In genomic region chr1:234976880-234977680, GRCh38 we compare ENCODE assay signal across 9 cellular contexts.
DNase-seq lines count a peak whose midpoint lies in the region; ATAC-seq and TF ChIP-seq lines count a peak whose summit lies in the region.
"Had no signal": no experiment of that assay in that cellular context is flagged by ENCODE, and none has a peak within 500 bp of the region (broad histone marks: within the 10 kb centered on the region; RNA-seq: fewer than 3 reads in every experiment).

No MANE protein-coding gene starts in this region.

- ATAC-seq in GM21390 (IDR thresholded peaks at IDR 0.05; ENCODE audit: unreplicated experiment) (no peak), GM19455 (IDR thresholded peaks at IDR 0.05; ENCODE audit: unreplicated experiment) (no peak)

- H3K4me1 Mint-ChIP-seq in T-helper 2 cell treated with Interferon-gamma antibody and Interleukin-4, amounts not matched to agents 5 μg/mL and 100 μg/mL, for 36 hours (ENCODE audit: low read depth) = peaks cover 84% of the 10 kb centered on the region

- no peaks in the 10 kb centered on the region for H3K79me2 ChIP-seq in SU-DHL-6 (ENCODE audit: insufficient read depth, low read length)

- CTCF ChIA-PET in HEK293T (lab: Yijun Ruan, JAX) = interaction anchor here (1.1 kb wide), 1 partner anchor 51 kb away, joined by 3 read pairs; no protein-coding TSS in a partner anchor

- H3K27me3 ChIP-seq in SU-DHL-6 (ENCODE audit: low read length) (no peaks in the 10 kb centered on the region), subcutaneous abdominal adipose tissue (ENCODE audit: control insufficient read depth in 5 of 5, insufficient read depth in 4 of 5, low read length in 5 of 5) (no peaks in the 10 kb centered on the region)

- peaks cover 3% of the 10 kb centered on the region for H3K9me3 Mint-ChIP-seq in T-helper 2 cell treated with Interferon-gamma antibody and Interleukin-4, amounts not matched to agents 5 μg/mL and 100 μg/mL, for 36 hours

- no peak overlapping the region for H3K4me3 ChIP-seq in SU-DHL-6 (ENCODE audit: insufficient read depth, low read length, poor library complexity, severe bottlenecking)
- no peak overlapping the region for H3K4me3 ChIP-seq in subcutaneous abdominal adipose tissue (ENCODE audit: low read depth in 1 of 5, low read length in 5 of 5)

- no peaks in the 10 kb centered on the region for H4K20me1 ChIP-seq in SU-DHL-6 (ENCODE audit: low read depth, low read length)

- H3K27me3 Mint-ChIP-seq in T-helper 2 cell treated with Interferon-gamma antibody and Interleukin-4, amounts not matched to agents 5 μg/mL and 100 μg/mL, for 36 hours (ENCODE audit: low read depth) = no peaks in the 10 kb centered on the region

- H3K4me1 ChIP-seq in subcutaneous abdominal adipose tissue (ENCODE audit: control insufficient read depth in 5 of 5, insufficient read depth in 5 of 5, low read length in 5 of 5) = peaks cover 23 to 95% (median 89%) of the 10 kb centered on the region in 5 donors

- POLR2A ChIA-PET in HEK293T (lab: Yijun Ruan, JAX) = interaction anchor here (0.6 to 2.6 kb wide), 9 partner anchors 7 to 365 kb away, joined by 3 to 12 read pairs (median 3); no protein-coding TSS in a partner anchor

- H3K9me3 ChIP-seq in SU-DHL-6 (ENCODE audit: insufficient read depth, low read length) (no peaks in the 10 kb centered on the region), subcutaneous abdominal adipose tissue (ENCODE audit: control insufficient read depth in 5 of 5, low read length in 5 of 5) (no peaks in the 10 kb centered on the region)

- H2AFZ ChIP-seq in SU-DHL-6 (ENCODE audit: low read depth, low read length, severe bottlenecking) = no peak overlapping the region

- TF ChIP-seq CTCF in SU-DHL-6 (IDR thresholded peaks at IDR 0.05; ENCODE audit: insufficient read depth, low read length, poor library complexity, severe bottlenecking) = no peak

- H3K27ac ChIP-seq in SU-DHL-6 (ENCODE audit: low read depth, low read length) = peak overlapping the region; percentile 82; the same call in 1 of the 2 replicates
- H3K27ac ChIP-seq in subcutaneous abdominal adipose tissue (ENCODE audit: low read depth, low read length) = peak overlapping the region; percentile 99

- peak overlapping the region; percentile 32 for H3K27ac Mint-ChIP-seq in T-helper 2 cell treated with Interferon-gamma antibody and Interleukin-4, amounts not matched to agents 5 μg/mL and 100 μg/mL, for 36 hours

- DNase-seq in T-helper 2 cell treated with Interferon-gamma antibody and Interleukin-4, amounts not matched to agents 5 μg/mL and 100 μg/mL, for 36 hours (ENCODE audit: low spot score) = no peak
- no peak for DNase-seq in T-helper 2 cell
- peak; percentile 23 for DNase-seq in islet precursor cell
- no peak for DNase-seq in HEK293T (ENCODE audit: extremely low spot score)
- DNase-seq: activated CD8-positive, alpha-beta memory T cell treated with anti-CD3 and anti-CD28 coated beads for 24 hours had no signal

- H3K4me2 ChIP-seq in SU-DHL-6 (ENCODE audit: low read depth, low read length, poor library complexity, severe bottlenecking) = no peak overlapping the region

- peaks cover 6% of the 10 kb centered on the region for H3K36me3 Mint-ChIP-seq in T-helper 2 cell treated with Interferon-gamma antibody and Interleukin-4, amounts not matched to agents 5 μg/mL and 100 μg/mL, for 36 hours (ENCODE audit: low read depth)

- no peaks in the 10 kb centered on the region for H3K9me2 ChIP-seq in SU-DHL-6 (replicated peaks; ENCODE audit: insufficient read depth, low read length)

- H3K4me3 Mint-ChIP-seq in T-helper 2 cell treated with Interferon-gamma antibody and Interleukin-4, amounts not matched to agents 5 μg/mL and 100 μg/mL, for 36 hours = no peak overlapping the region

- H3F3A ChIP-seq in SU-DHL-6 (ENCODE audit: insufficient read depth) = peaks cover 32% of the 10 kb centered on the region

- H3K36me3 ChIP-seq in SU-DHL-6 (ENCODE audit: low read length) (no peaks in the 10 kb centered on the region), subcutaneous abdominal adipose tissue (ENCODE audit: control insufficient read depth in 5 of 5, insufficient read depth in 5 of 5, low read length in 5 of 5) (no peaks in the 10 kb centered on the region)

- H3K9ac ChIP-seq in SU-DHL-6 (ENCODE audit: low read length) (no peak overlapping the region), subcutaneous abdominal adipose tissue (ENCODE audit: low read length in 5 of 5) (peak overlapping the region in 4 of 5 donors; percentile 7 to 59 (median 22))

TF ChIP-seq in HEK293T, 16 proteins besides CTCF, POLR2A, EP300 and RAD21:
- TF ChIP-seq BHLHE40 (IDR thresholded peaks at IDR 0.05; ENCODE audit: borderline replicate concordance) = no peak
- no peak for TF ChIP-seq FOXM1 (IDR thresholded peaks at IDR 0.05; ENCODE audit: borderline replicate concordance)
- no peak for TF ChIP-seq FOXA1 (IDR thresholded peaks at IDR 0.05)
- no peak for TF ChIP-seq ZNF384 (IDR thresholded peaks at IDR 0.05)
- TF ChIP-seq ELF4 (IDR thresholded peaks at IDR 0.05) = no peak
- TF ChIP-seq, protein P1, sequence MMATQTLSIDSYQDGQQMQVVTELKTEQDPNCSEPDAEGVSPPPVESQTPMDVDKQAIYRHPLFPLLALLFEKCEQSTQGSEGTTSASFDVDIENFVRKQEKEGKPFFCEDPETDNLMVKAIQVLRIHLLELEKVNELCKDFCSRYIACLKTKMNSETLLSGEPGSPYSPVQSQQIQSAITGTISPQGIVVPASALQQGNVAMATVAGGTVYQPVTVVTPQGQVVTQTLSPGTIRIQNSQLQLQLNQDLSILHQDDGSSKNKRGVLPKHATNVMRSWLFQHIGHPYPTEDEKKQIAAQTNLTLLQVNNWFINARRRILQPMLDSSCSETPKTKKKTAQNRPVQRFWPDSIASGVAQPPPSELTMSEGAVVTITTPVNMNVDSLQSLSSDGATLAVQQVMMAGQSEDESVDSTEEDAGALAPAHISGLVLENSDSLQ (IDR thresholded peaks at IDR 0.05) = no peak
- TF ChIP-seq LEF1 (IDR thresholded peaks at IDR 0.05; ENCODE audit: borderline replicate concordance) = no peak
- TF ChIP-seq SP1 (IDR thresholded peaks at IDR 0.05) = no peak
- no peak for TF ChIP-seq CTBP1 (IDR thresholded peaks at IDR 0.05; ENCODE audit: borderline replicate concordance)
- TF ChIP-seq FOXK2 (IDR thresholded peaks at IDR 0.05) = no peak
- TF ChIP-seq TARDBP (IDR thresholded peaks at IDR 0.05) = no peak
- no peak for TF ChIP-seq SUZ12 (IDR thresholded peaks at IDR 0.05)
- no peak for TF ChIP-seq ARNT (IDR thresholded peaks at IDR 0.05)
- no peak for TF ChIP-seq HDGF (IDR thresholded peaks at IDR 0.05; ENCODE audit: borderline replicate concordance)
- TF ChIP-seq NFRKB (IDR thresholded peaks at IDR 0.05) = no peak
- no peak for TF ChIP-seq L3MBTL2 (conservative IDR thresholded peaks at IDR 0.05)
TF ChIP-seq in HEK293T: peak in this region for 0.
